8 cellular contexts compared by ENCODE assay signal in genomic region chr6:154247119-154247814, GRCh38.
A peak's percentile ranks its signal among the peaks of the same experiment; 100 is the strongest.
DNase-seq lines count a peak whose midpoint lies in the region; ATAC-seq, FAIRE-seq and TF ChIP-seq lines count a peak whose summit lies in the region.

No MANE protein-coding gene starts in this region.

- no peak overlapping the region for H3K23ac ChIP-seq in H9 (ENCODE audit: insufficient read length, low read depth, low read length)

- WGBS in H9 (ENCODE audit: extremely low coverage, insufficient read length, low lambda C conversion rate): no CpG with 5 or more reads among the region's 12 CpGs
- WGBS in pancreas, 2 donors: 26 to 27% methylated on average over 12 of the region's 12 CpGs
- 28 to 37% methylated on average over 7 to 12 of the region's 12 CpGs for whole genome bisulfite sequencing in gastroesophageal sphincter (ENCODE audit: low coverage in 1 of 2), 2 donors
- 47 to 53% methylated on average over 12 of the region's 12 CpGs for WGBS in tibial nerve, 2 donors

- ATAC-seq in GM18861 (IDR thresholded peaks at IDR 0.05; ENCODE audit: unreplicated experiment): peak; percentile 32
- peak in 3 of 4 donors; percentile 37 to 62 (median 55) for ATAC-seq in pancreas
- no peak for ATAC-seq in gastroesophageal sphincter

- no peaks in the 10 kb centered on the region for H3K79me1 ChIP-seq in H9 (ENCODE audit: insufficient read depth, low read depth, low read length, poor library complexity, severe bottlenecking)

- H3K9me3 Mint-ChIP-seq in H9: no peaks in the 10 kb centered on the region; a peak in 1 of 5 replicates

- TF ChIP-seq EP300 in gastroesophageal sphincter (IDR thresholded peaks at IDR 0.05): no peak
- no peak for TF ChIP-seq EP300 in tibial nerve (IDR thresholded peaks at IDR 0.05)

- no peaks in the 10 kb centered on the region for H3K27me3 ChIP-seq in H9 (ENCODE audit: insufficient read depth, low read length)
- no peaks in the 10 kb centered on the region for H3K27me3 ChIP-seq in bronchial epithelial cell (ENCODE audit: control insufficient read depth, insufficient read depth, low read length)
- H3K27me3 ChIP-seq in pancreas: no peaks in the 10 kb centered on the region
- no peaks in the 10 kb centered on the region for H3K27me3 ChIP-seq in gastroesophageal sphincter
- H3K27me3 ChIP-seq in tibial nerve: no peaks in the 10 kb centered on the region

- H3K9ac ChIP-seq in H9 (ENCODE audit: extremely low read depth, insufficient read length, low read length): no peak overlapping the region

- DNase-seq in H9 (no peak), NB4 (ENCODE audit: low read depth) (peak; percentile 41), bronchial epithelial cell (ENCODE audit: low read depth) (peak; percentile 26), pancreas (no peak), globus pallidus (ENCODE audit: low spot score) (no peak), tibial nerve (ENCODE audit: low spot score in 2 of 2) (no peak)

- H3K4me3 ChIP-seq in NB4 (ENCODE audit: low read depth, low read length): peak overlapping the region; percentile 12
- peak overlapping the region; percentile 3 for H3K4me3 ChIP-seq in bronchial epithelial cell (ENCODE audit: low read depth, low read length)
- peak overlapping the region in 2 of 4 donors; percentile 20 to 33 for H3K4me3 ChIP-seq in pancreas
- H3K4me3 ChIP-seq in gastroesophageal sphincter: peak overlapping the region in 1 of 2 donors; percentile 21
- peak overlapping the region in 2 of 4 donors; percentile 24 to 28 for H3K4me3 ChIP-seq in tibial nerve

- H2BK20ac ChIP-seq in H9 (ENCODE audit: low read depth, low read length, poor library complexity, severe bottlenecking): no peak overlapping the region

- H3K4ac ChIP-seq in H9 (ENCODE audit: low read depth, low read length): no peak overlapping the region

- no peak overlapping the region for H2BK12ac ChIP-seq in H9 (ENCODE audit: insufficient read length, low read depth, low read length)

- no peak overlapping the region for H3K14ac ChIP-seq in H9 (ENCODE audit: insufficient read depth, low read length)

- H2AK5ac ChIP-seq in H9 (ENCODE audit: insufficient read length, low read length): no peak overlapping the region

- H2BK5ac ChIP-seq in H9 (ENCODE audit: insufficient read length, low read length): no peak overlapping the region

- intact Hi-C loops in pancreas (cut with DNase I): no loop called here

- peak overlapping the region; percentile 90 to 99 (median 96) for H3K27ac Mint-ChIP-seq in H9

- peaks cover 49 to 62% of the 10 kb centered on the region in 2 experiments for H3K4me1 Mint-ChIP-seq in H9

- H3K9me3 ChIP-seq in H9 (ENCODE audit: control insufficient read depth, low read depth, low read length) (no peaks in the 10 kb centered on the region), pancreas (no peaks in the 10 kb centered on the region), gastroesophageal sphincter (no peaks in the 10 kb centered on the region), tibial nerve (no peaks in the 10 kb centered on the region)

- peak overlapping the region; percentile 51 for H3K4me2 ChIP-seq in H9 (ENCODE audit: insufficient read depth, insufficient read length, low read length)

- no peak overlapping the region for H2BK15ac ChIP-seq in H9 (ENCODE audit: low read depth, low read length)

- no peak for TF ChIP-seq POLR2A in NB4 (IDR thresholded peaks at IDR 0.05; ENCODE audit: extremely low read depth, insufficient read length)
- TF ChIP-seq POLR2A in gastroesophageal sphincter (IDR thresholded peaks at IDR 0.05): no peak
- no peak for TF ChIP-seq POLR2A in tibial nerve (IDR thresholded peaks at IDR 0.05)

- no peak overlapping the region for H3K18ac ChIP-seq in H9 (ENCODE audit: insufficient read length, low read depth, low read length)

- H3K27me3 Mint-ChIP-seq in H9 (ENCODE audit: low read depth): no peaks in the 10 kb centered on the region

- no peak overlapping the region for H4K5ac ChIP-seq in H9 (ENCODE audit: insufficient read length, low read depth, low read length)

- H4K91ac ChIP-seq in H9 (ENCODE audit: insufficient read length, low read depth, low read length): no peak overlapping the region

- no peak overlapping the region for H3T11ph ChIP-seq in H9 (ENCODE audit: low read length)

- no peaks in the 10 kb centered on the region for H3K23me2 ChIP-seq in H9 (ENCODE audit: insufficient read length, low read depth, low read length, poor library complexity, severe bottlenecking)

- H4K8ac ChIP-seq in H9 (replicated peaks; ENCODE audit: insufficient read length, low read depth, low read length): no peak overlapping the region

- H3K56ac ChIP-seq in H9 (ENCODE audit: insufficient read length, low read depth, low read length): no peak overlapping the region

- no peaks in the 10 kb centered on the region for H3K79me2 ChIP-seq in H9 (ENCODE audit: insufficient read depth, low read length)

- H3K36me3 Mint-ChIP-seq in H9 (ENCODE audit: insufficient read depth in 1 of 3, low read depth in 3 of 3): no peaks in the 10 kb centered on the region; a peak in 1 of 7 replicates

- H2AFZ ChIP-seq in H9 (ENCODE audit: low read length): peak overlapping the region; percentile 9

- TF ChIP-seq CTCF in H9 (conservative IDR thresholded peaks at IDR 0.05) (no peak), NB4 (IDR thresholded peaks at IDR 0.05; ENCODE audit: low read depth, low read length) (no peak), bronchial epithelial cell (IDR thresholded peaks at IDR 0.05; ENCODE audit: insufficient read depth, low read length, severe bottlenecking) (no peak), pancreas (IDR thresholded peaks at IDR 0.05) (no peak), gastroesophageal sphincter (IDR thresholded peaks at IDR 0.05) (no peak), tibial nerve (IDR thresholded peaks at IDR 0.05) (no peak)

- no peaks in the 10 kb centered on the region for H4K20me1 ChIP-seq in H9 (ENCODE audit: control insufficient read depth, insufficient read depth, insufficient read length)

- H3K4me1 ChIP-seq in H9 (ENCODE audit: insufficient read depth, low read length): peaks cover 12% of the 10 kb centered on the region; the same call in 1 of the 2 replicates
- H3K4me1 ChIP-seq in pancreas: peaks cover 0 to 8% (median 3%) of the 10 kb centered on the region in 3 donors
- H3K4me1 ChIP-seq in gastroesophageal sphincter: no peaks in the 10 kb centered on the region
- H3K4me1 ChIP-seq in tibial nerve: no peaks in the 10 kb centered on the region

- peak overlapping the region; percentile 27 for H3K27ac ChIP-seq in H9 (ENCODE audit: insufficient read length, low read depth, low read length)
- H3K27ac ChIP-seq in pancreas: peak overlapping the region in 2 of 4 donors; percentile 7 to 45
- H3K27ac ChIP-seq in gastroesophageal sphincter: no peak overlapping the region
- peak overlapping the region in 1 of 4 donors; percentile 21 for H3K27ac ChIP-seq in tibial nerve

- no peak for FAIRE-seq in bronchial epithelial cell (lab: Jason Lieb, UNC)
- no peak for FAIRE-seq in pancreas (lab: Jason Lieb, UNC)

- H3K36me3 ChIP-seq in bronchial epithelial cell (ENCODE audit: control insufficient read depth, insufficient read depth, low read length) (no peaks in the 10 kb centered on the region), pancreas (no peaks in the 10 kb centered on the region), gastroesophageal sphincter (no peaks in the 10 kb centered on the region), tibial nerve (no peaks in the 10 kb centered on the region)

- no peak overlapping the region for H2BK120ac ChIP-seq in H9 (ENCODE audit: low read depth, low read length, poor library complexity, severe bottlenecking)

- peak overlapping the region; percentile 52 to 72 for H3K4me3 Mint-ChIP-seq in H9

Comparison
In these comparisons a context has a peak if more than half of its experiments do, and no peak if none do; other contexts are left out.
1. DNase-seq: peak in NB4 (single experiment) and bronchial epithelial cell (single experiment); none in H9 (single experiment), pancreas (0 of 6), globus pallidus (single experiment) and tibial nerve (0 of 2).